ENCODE assay signal across 8 cellular contexts in genomic region chr10:102396251-102396650, GRCh38. TPM values are rescaled to one million over a fixed set of nuclear protein-coding genes. Genes with fewer than 3 reads are reported as not detected.
DNase-seq lines count a peak whose midpoint lies in the region; ATAC-seq, FAIRE-seq and TF ChIP-seq lines count a peak whose summit lies in the region.

No MANE protein-coding gene starts in this region.

- no peaks in the 10 kb centered on the region for H3K27me3 Mint-ChIP-seq in activated CD4-positive, alpha-beta T cell treated with anti-CD3 and anti-CD28 coated beads for 36 hours

- H3K9me3 Mint-ChIP-seq in activated CD4-positive, alpha-beta T cell treated with anti-CD3 and anti-CD28 coated beads for 36 hours (ENCODE audit: low read depth), result no peaks in the 10 kb centered on the region

- H3K9me3 ChIP-seq in adipocyte (ENCODE audit: control insufficient read depth, low read length) (no peaks in the 10 kb centered on the region), HepG2 (ENCODE audit: low read length) (no peaks in the 10 kb centered on the region), thymus (ENCODE audit: control insufficient read depth) (no peaks in the 10 kb centered on the region)

- DNase-seq in activated CD4-positive, alpha-beta T cell treated with anti-CD3 and anti-CD28 coated beads for 36 hours, result peak; percentile 46
- no peak for DNase-seq in activated CD4-positive, alpha-beta T cell treated with anti-CD3 and anti-CD28 coated beads for 4 hours
- DNase-seq in adipocyte (ENCODE audit: low read depth) (no peak), HepG2 (ENCODE audit: low spot score) (no peak), NCI-H1417 treated with DMSO at 0.1 percent for 48 hours (lab: John Stamatoyannopoulos, UW) (no peak)
- no peak for DNase-seq in stimulated activated CD4-positive, alpha-beta T cell treated with anti-CD3 and anti-CD28 coated beads, Interleukin-1b, Interleukin-23, amount 100 ng/mL, for 48 hours

- H3K4me3 ChIP-seq in adipocyte (ENCODE audit: low read length), result peak overlapping the region; percentile 91
- H3K4me3 ChIP-seq in HepG2 (replicated peaks in 1 of 3; ENCODE audit: insufficient read depth in 1 of 3, low read depth in 2 of 3, low read length in 3 of 3), result peak overlapping the region; percentile 69 to 82 (median 79); a peak in 5 of 6 replicates
- peak overlapping the region; percentile 84 for H3K4me3 ChIP-seq in thymus (ENCODE audit: low read length)

- H3K4me1 Mint-ChIP-seq in activated CD4-positive, alpha-beta T cell treated with anti-CD3 and anti-CD28 coated beads for 36 hours, result peaks cover 54% of the 10 kb centered on the region

- CTCF ChIA-PET in activated CD4-positive, alpha-beta T cell treated with anti-CD3 and anti-CD28 coated beads for 36 hours (lab: Charles Lee), result interaction anchor here (0.7 to 7.6 kb wide), 6 partner anchors 11 to 466 kb away, joined by 3 to 67 read pairs (median 23); partner anchors contain the start of genes FBXL15 and PPRC1
- CTCF ChIA-PET in HepG2 (lab: Yijun Ruan, JAX; ENCODE audit: low intra/inter-chr PET ratio, low total read pairs), result no interaction called here

- peaks cover 29% of the 10 kb centered on the region for H3K4me1 ChIP-seq in adipocyte (ENCODE audit: control insufficient read depth, insufficient read depth, low read length)
- H3K4me1 ChIP-seq in HepG2 (ENCODE audit: insufficient read depth, low read length), result peaks cover 42% of the 10 kb centered on the region
- peaks cover 10% of the 10 kb centered on the region for H3K4me1 ChIP-seq in thymus (ENCODE audit: control insufficient read depth, insufficient read depth, low read length)

- TF ChIP-seq RAD21 in HepG2 (CRISPR knock-in tag; IDR thresholded peaks at IDR 0.05), result no peak

- in situ Hi-C loops in HepG2 (cut with HindIII; ENCODE audit: extremely low pct_ligation_motif_present, low pct_unique_long_range_greater_than_20kb), result no loop called here

- no peak for TF ChIP-seq CTCF in HepG2 (CRISPR knock-in tag; IDR thresholded peaks at IDR 0.05)

- 55% methylated on average over 4 of the region's 4 CpGs for WGBS in HepG2 (ENCODE audit: low lambda C conversion rate)
- WGBS in thymus, result 84% methylated on average over 4 of the region's 4 CpGs

- no peak for TF ChIP-seq EP300 in HepG2 (IDR thresholded peaks at IDR 0.05; ENCODE audit: low read depth in 2 of 2, low read length in 2 of 2)
- TF ChIP-seq EP300 in HepG2 (CRISPR knock-in tag; IDR thresholded peaks at IDR 0.05; ENCODE audit: borderline replicate concordance), result no peak

- peak overlapping the region; percentile 95 for H3K4me3 Mint-ChIP-seq in activated CD4-positive, alpha-beta T cell treated with anti-CD3 and anti-CD28 coated beads for 36 hours

- intact Hi-C loops in activated CD4-positive, alpha-beta T cell treated with anti-CD3 and anti-CD28 coated beads for 36 hours (cut with DNase I, micrococcal nuclease), result loop anchor here (5.0 to 10.0 kb wide), 4 partner anchors 36 to 564 kb away; partner anchors contain the start of genes CUEDC2 (in 1 of the 2) and TRIM8 (in 1 of the 2)
- intact Hi-C loops in HepG2 (cut with micrococcal nuclease; ENCODE audit: unreplicated experiment), result no loop called here

- H3K27ac ChIP-seq in HepG2 (ENCODE audit: extremely low read length, insufficient read depth, low read length) (peak overlapping the region; percentile 52), thymus (ENCODE audit: low read depth) (no peak overlapping the region)

- H4K20me1 ChIP-seq in HepG2 (ENCODE audit: insufficient read depth, low read length), result no peaks in the 10 kb centered on the region

- no peak for TF ChIP-seq POLR2A in HepG2 (IDR thresholded peaks at IDR 0.05; ENCODE audit: insufficient read depth in 1 of 2, low read depth in 2 of 2, low read length in 2 of 2)

- no peak for ATAC-seq in activated CD4-positive, alpha-beta T cell treated with anti-CD3 and anti-CD28 coated beads for 36 hours
- ATAC-seq in HepG2 (no peak), HG03095 (IDR thresholded peaks at IDR 0.05; ENCODE audit: unreplicated experiment) (no peak)

- peak overlapping the region; percentile 99 for H3K4me2 ChIP-seq in HepG2 (ENCODE audit: low read depth, low read length)

- H3K36me3 Mint-ChIP-seq in activated CD4-positive, alpha-beta T cell treated with anti-CD3 and anti-CD28 coated beads for 36 hours (ENCODE audit: low read depth), result peaks cover 59% of the 10 kb centered on the region

- H3K79me2 ChIP-seq in HepG2 (ENCODE audit: insufficient read depth, low read length), result peaks cover 3% of the 10 kb centered on the region

- BruUV-seq in HepG2 (replicated peaks; lab: Mats Ljungman, UMichigan), result TSS peak; percentile 43

- H2AFZ ChIP-seq in HepG2 (ENCODE audit: low read length), result no peak overlapping the region

- H3K36me3 ChIP-seq in adipocyte (ENCODE audit: control insufficient read depth, insufficient read depth, low read length, severe bottlenecking) (peaks cover 14% of the 10 kb centered on the region), HepG2 (replicated peaks in 1 of 2; ENCODE audit: control insufficient read depth in 1 of 2, insufficient read depth in 2 of 2, low read length in 2 of 2) (no peaks in the 10 kb centered on the region; a peak in 1 of 5 replicates), thymus (ENCODE audit: control insufficient read depth, insufficient read depth) (peaks cover 3% of the 10 kb centered on the region)

- FAIRE-seq in HepG2 (lab: Jason Lieb, UNC), result no peak

- POLR2A ChIA-PET in activated CD4-positive, alpha-beta T cell treated with anti-CD3 and anti-CD28 coated beads for 36 hours (lab: Charles Lee), result interaction anchor here (0.7 to 1.1 kb wide), 2 partner anchors 13 to 54 kb away, joined by 3 to 4 read pairs; no protein-coding TSS in a partner anchor
- POLR2A ChIA-PET in HepG2 (lab: Yijun Ruan, JAX), result interaction anchor here (0.9 to 2.3 kb wide), 7 partner anchors 8 to 151 kb away, joined by 3 to 12 read pairs (median 6); partner anchors contain the start of genes CUEDC2, FBXL15 and GBF1

- H3K9ac ChIP-seq in adipocyte (ENCODE audit: low read length) (peak overlapping the region; percentile 86), HepG2 (ENCODE audit: insufficient read depth, low read depth, low read length) (peak overlapping the region; percentile 68)

- H3K27ac Mint-ChIP-seq in activated CD4-positive, alpha-beta T cell treated with anti-CD3 and anti-CD28 coated beads for 36 hours, result peak overlapping the region; percentile 98

- H3K27me3 ChIP-seq in adipocyte (replicated peaks; ENCODE audit: control insufficient read depth, insufficient read depth, low read length) (no peaks in the 10 kb centered on the region), HepG2 (ENCODE audit: control insufficient read depth in 1 of 2, insufficient read depth in 2 of 2, low read length in 2 of 2) (peaks cover 0 to 11% of the 10 kb centered on the region in 2 experiments; a peak in 2 of 5 replicates), thymus (ENCODE audit: control insufficient read depth, insufficient read depth) (peaks cover 3% of the 10 kb centered on the region)

RNA-seq across cellular contexts. Expression of gene NFKB2, which starts 0.7 kb away (rescaled TPM):
- total RNA-seq in activated CD4-positive, alpha-beta T cell treated with anti-CD3 and anti-CD28 coated beads for 36 hours, result 100 to 1,000 TPM; 228 to 238 TPM
- 7.7 and 8.2 TPM in 2 replicates for total RNA-seq in HepG2 (2016; rRNA removed; fragmentation: Illumina TruSeq; extraction: Trizol)
- total RNA-seq in HepG2 (2016; cell fraction: cytosol; rRNA removed; fragmentation: Illumina TruSeq; extraction: Trizol; ENCODE audit: low read depth), result 2.2 and 3.1 TPM in 2 replicates
- 6.6 and 8.7 TPM in 2 replicates for total RNA-seq in HepG2 (2016; cell fraction: insoluble cytoplasmic fraction; rRNA removed; fragmentation: Illumina TruSeq; extraction: Trizol)
- total RNA-seq in HepG2 (2016; cell fraction: membrane; rRNA removed; fragmentation: Illumina TruSeq; extraction: Trizol), result 4.0 and 5.5 TPM in 2 replicates
- 7.7 and 7.8 TPM in 2 replicates for total RNA-seq in HepG2 (2016; cell fraction: nucleus; rRNA removed; fragmentation: Illumina TruSeq; extraction: Trizol)
- polyA plus RNA-seq in HepG2 (2011; rRNA removed), result 12.5 and 15.5 TPM in 2 replicates
- polyA plus RNA-seq in HepG2 (2011; cell fraction: cytosol; rRNA removed), result 8.4 and 11.7 TPM in 2 replicates
- 56.1 and 62.0 TPM in 2 replicates for polyA plus RNA-seq in HepG2 (2011; cell fraction: nucleus; rRNA removed)
- polyA plus RNA-seq in HepG2 (2012), result 8.9 and 9.6 TPM in 2 replicates
- 1.4 and 1.6 TPM in 2 replicates for polyA plus RNA-seq in HepG2 (2016; cell fraction: cytosol; fragmentation: Illumina TruSeq; extraction: Trizol; ENCODE audit: low read depth)
- 6.6 and 9.1 TPM in 2 replicates for polyA plus RNA-seq in HepG2 (2016; cell fraction: insoluble cytoplasmic fraction; fragmentation: Illumina TruSeq; extraction: Trizol; ENCODE audit: low read depth)
- 2.4 and 2.8 TPM in 2 replicates for polyA plus RNA-seq in HepG2 (2016; cell fraction: membrane; fragmentation: Illumina TruSeq; extraction: Trizol; ENCODE audit: low read depth)
- polyA plus RNA-seq in HepG2 (2016; cell fraction: nucleus; fragmentation: Illumina TruSeq; extraction: Trizol; ENCODE audit: insufficient read depth, low read depth), result 20.9 and 25.8 TPM in 2 replicates
- 14.9 and 16.9 TPM in 2 replicates for polyA minus RNA-seq in HepG2 (2011; rRNA and poly(A)+ RNA removed; ENCODE audit: low replicate concordance)
- polyA minus RNA-seq in HepG2 (2011; cell fraction: cytosol; rRNA and poly(A)+ RNA removed), result 10.5 and 12.6 TPM in 2 replicates
- 9.5 and 12.2 TPM in 2 replicates for polyA minus RNA-seq in HepG2 (2011; cell fraction: nucleus; rRNA and poly(A)+ RNA removed)
- 37.8 TPM for polyA plus RNA-seq in thymus

RNA-seq across cellular contexts. Expression of gene PSD, which starts 22.3 kb away (rescaled TPM):
- 10 to 100 TPM in 1 of 2 experiments, 1 to 10 TPM in 1; 9.1 to 11.2 TPM for total RNA-seq in activated CD4-positive, alpha-beta T cell treated with anti-CD3 and anti-CD28 coated beads for 36 hours
- 0.11 and 0.35 TPM in 2 replicates for total RNA-seq in HepG2 (2016; rRNA removed; fragmentation: Illumina TruSeq; extraction: Trizol)
- 0.18 TPM in 1 of 2 replicates, not detected in the other for total RNA-seq in HepG2 (2016; cell fraction: cytosol; rRNA removed; fragmentation: Illumina TruSeq; extraction: Trizol; ENCODE audit: low read depth)
- 0.21 and 0.65 TPM in 2 replicates for total RNA-seq in HepG2 (2016; cell fraction: insoluble cytoplasmic fraction; rRNA removed; fragmentation: Illumina TruSeq; extraction: Trizol)
- total RNA-seq in HepG2 (2016; cell fraction: membrane; rRNA removed; fragmentation: Illumina TruSeq; extraction: Trizol), result 0.34 and 0.62 TPM in 2 replicates
- 0.34 and 0.75 TPM in 2 replicates for total RNA-seq in HepG2 (2016; cell fraction: nucleus; rRNA removed; fragmentation: Illumina TruSeq; extraction: Trizol)
- polyA plus RNA-seq in HepG2 (2011; rRNA removed) (0.58 and 0.59 TPM in 2 replicates), thymus (3.8 TPM)
- polyA plus RNA-seq in HepG2 (2011; cell fraction: cytosol; rRNA removed), result 0.10 and 0.36 TPM in 2 replicates
- 3.4 and 4.7 TPM in 2 replicates for polyA plus RNA-seq in HepG2 (2011; cell fraction: nucleus; rRNA removed)
- polyA plus RNA-seq in HepG2 (2012), result 1.1 and 1.5 TPM in 2 replicates
- polyA plus RNA-seq in HepG2 (2016; cell fraction: cytosol; fragmentation: Illumina TruSeq; extraction: Trizol; ENCODE audit: low read depth), result 0.15 and 0.31 TPM in 2 replicates
- 0.29 and 0.33 TPM in 2 replicates for polyA plus RNA-seq in HepG2 (2016; cell fraction: insoluble cytoplasmic fraction; fragmentation: Illumina TruSeq; extraction: Trizol; ENCODE audit: low read depth)
- polyA plus RNA-seq in HepG2 (2016; cell fraction: membrane; fragmentation: Illumina TruSeq; extraction: Trizol; ENCODE audit: low read depth), result 0.44 and 0.48 TPM in 2 replicates
- polyA plus RNA-seq in HepG2 (2016; cell fraction: nucleus; fragmentation: Illumina TruSeq; extraction: Trizol; ENCODE audit: insufficient read depth, low read depth), result 0.94 and 0.97 TPM in 2 replicates
- polyA minus RNA-seq in HepG2 (2011; rRNA and poly(A)+ RNA removed; ENCODE audit: low replicate concordance), result 0.47 and 0.96 TPM in 2 replicates
- 0.44 TPM in 1 of 2 replicates, not detected in the other for polyA minus RNA-seq in HepG2 (2011; cell fraction: cytosol; rRNA and poly(A)+ RNA removed)
- 0.87 and 1.2 TPM in 2 replicates for polyA minus RNA-seq in HepG2 (2011; cell fraction: nucleus; rRNA and poly(A)+ RNA removed)

RNA-seq across cellular contexts. Expression of gene FBXL15, which starts 24.4 kb away (rescaled TPM):
- 10 to 100 TPM in 1 of 2 experiments, 1 to 10 TPM in 1; 5.4 to 11.9 TPM for total RNA-seq in activated CD4-positive, alpha-beta T cell treated with anti-CD3 and anti-CD28 coated beads for 36 hours
- total RNA-seq in HepG2 (2016; rRNA removed; fragmentation: Illumina TruSeq; extraction: Trizol), result 8.3 and 8.6 TPM in 2 replicates
- 3.2 and 3.3 TPM in 2 replicates for total RNA-seq in HepG2 (2016; cell fraction: cytosol; rRNA removed; fragmentation: Illumina TruSeq; extraction: Trizol; ENCODE audit: low read depth)
- total RNA-seq in HepG2 (2016; cell fraction: insoluble cytoplasmic fraction; rRNA removed; fragmentation: Illumina TruSeq; extraction: Trizol), result 7.7 and 8.0 TPM in 2 replicates
- 5.6 and 6.1 TPM in 2 replicates for total RNA-seq in HepG2 (2016; cell fraction: membrane; rRNA removed; fragmentation: Illumina TruSeq; extraction: Trizol)
- 3.3 and 3.6 TPM in 2 replicates for total RNA-seq in HepG2 (2016; cell fraction: nucleus; rRNA removed; fragmentation: Illumina TruSeq; extraction: Trizol)
- polyA plus RNA-seq in HepG2 (2011; rRNA removed) (4.3 and 6.4 TPM in 2 replicates), thymus (12.0 TPM)
- polyA plus RNA-seq in HepG2 (2011; cell fraction: cytosol; rRNA removed), result 6.2 and 12.2 TPM in 2 replicates
- polyA plus RNA-seq in HepG2 (2011; cell fraction: nucleus; rRNA removed), result 30.9 and 35.5 TPM in 2 replicates
- 4.1 and 4.3 TPM in 2 replicates for polyA plus RNA-seq in HepG2 (2012)
- polyA plus RNA-seq in HepG2 (2016; cell fraction: cytosol; fragmentation: Illumina TruSeq; extraction: Trizol; ENCODE audit: low read depth), result 2.7 and 3.5 TPM in 2 replicates
- polyA plus RNA-seq in HepG2 (2016; cell fraction: insoluble cytoplasmic fraction; fragmentation: Illumina TruSeq; extraction: Trizol; ENCODE audit: low read depth), result 6.9 and 8.6 TPM in 2 replicates
- 4.3 and 4.4 TPM in 2 replicates for polyA plus RNA-seq in HepG2 (2016; cell fraction: membrane; fragmentation: Illumina TruSeq; extraction: Trizol; ENCODE audit: low read depth)
- polyA plus RNA-seq in HepG2 (2016; cell fraction: nucleus; fragmentation: Illumina TruSeq; extraction: Trizol; ENCODE audit: insufficient read depth, low read depth), result 9.7 TPM in 2 replicates
- 3.8 and 4.9 TPM in 2 replicates for polyA minus RNA-seq in HepG2 (2011; rRNA and poly(A)+ RNA removed; ENCODE audit: low replicate concordance)
- 2.8 and 4.0 TPM in 2 replicates for polyA minus RNA-seq in HepG2 (2011; cell fraction: cytosol; rRNA and poly(A)+ RNA removed)
- 3.0 and 3.4 TPM in 2 replicates for polyA minus RNA-seq in HepG2 (2011; cell fraction: nucleus; rRNA and poly(A)+ RNA removed)

RNA-seq across cellular contexts. Expression of gene CUEDC2, which starts 36.1 kb away (rescaled TPM):
- 10 to 100 TPM; 60.8 to 72.7 TPM for total RNA-seq in activated CD4-positive, alpha-beta T cell treated with anti-CD3 and anti-CD28 coated beads for 36 hours
- total RNA-seq in HepG2 (2016; rRNA removed; fragmentation: Illumina TruSeq; extraction: Trizol), result 13.0 and 13.1 TPM in 2 replicates
- 4.3 and 6.6 TPM in 2 replicates for total RNA-seq in HepG2 (2016; cell fraction: cytosol; rRNA removed; fragmentation: Illumina TruSeq; extraction: Trizol; ENCODE audit: low read depth)
- total RNA-seq in HepG2 (2016; cell fraction: insoluble cytoplasmic fraction; rRNA removed; fragmentation: Illumina TruSeq; extraction: Trizol), result 11.4 and 14.7 TPM in 2 replicates
- total RNA-seq in HepG2 (2016; cell fraction: membrane; rRNA removed; fragmentation: Illumina TruSeq; extraction: Trizol), result 8.6 and 10.3 TPM in 2 replicates
- total RNA-seq in HepG2 (2016; cell fraction: nucleus; rRNA removed; fragmentation: Illumina TruSeq; extraction: Trizol), result 7.0 and 9.7 TPM in 2 replicates
- polyA plus RNA-seq in HepG2 (2011; rRNA removed) (18.4 and 19.3 TPM in 2 replicates), thymus (52.4 TPM)
- 31.2 and 40.8 TPM in 2 replicates for polyA plus RNA-seq in HepG2 (2011; cell fraction: cytosol; rRNA removed)
- 47.1 and 47.2 TPM in 2 replicates for polyA plus RNA-seq in HepG2 (2011; cell fraction: nucleus; rRNA removed)
- 17.2 and 18.2 TPM in 2 replicates for polyA plus RNA-seq in HepG2 (2012)
- 8.4 and 10.7 TPM in 2 replicates for polyA plus RNA-seq in HepG2 (2016; cell fraction: cytosol; fragmentation: Illumina TruSeq; extraction: Trizol; ENCODE audit: low read depth)
- 13.0 and 17.2 TPM in 2 replicates for polyA plus RNA-seq in HepG2 (2016; cell fraction: insoluble cytoplasmic fraction; fragmentation: Illumina TruSeq; extraction: Trizol; ENCODE audit: low read depth)
- 10.6 and 12.1 TPM in 2 replicates for polyA plus RNA-seq in HepG2 (2016; cell fraction: membrane; fragmentation: Illumina TruSeq; extraction: Trizol; ENCODE audit: low read depth)
- polyA plus RNA-seq in HepG2 (2016; cell fraction: nucleus; fragmentation: Illumina TruSeq; extraction: Trizol; ENCODE audit: insufficient read depth, low read depth), result 20.9 and 24.8 TPM in 2 replicates
- polyA minus RNA-seq in HepG2 (2011; rRNA and poly(A)+ RNA removed; ENCODE audit: low replicate concordance), result 14.5 and 32.9 TPM in 2 replicates
- polyA minus RNA-seq in HepG2 (2011; cell fraction: cytosol; rRNA and poly(A)+ RNA removed), result 6.2 and 7.1 TPM in 2 replicates
- polyA minus RNA-seq in HepG2 (2011; cell fraction: nucleus; rRNA and poly(A)+ RNA removed), result 8.6 and 9.1 TPM in 2 replicates

RNA-seq across cellular contexts. Expression of gene C10orf95, which starts 55.1 kb away (rescaled TPM):
- total RNA-seq in activated CD4-positive, alpha-beta T cell treated with anti-CD3 and anti-CD28 coated beads for 36 hours, result under 1 TPM; 0.27 to 0.32 TPM
- total RNA-seq in HepG2 (2016; rRNA removed; fragmentation: Illumina TruSeq; extraction: Trizol), result 0.07 TPM in 1 of 2 replicates, not detected in the other
- total RNA-seq in HepG2 (2016; cell fraction: cytosol; rRNA removed; fragmentation: Illumina TruSeq; extraction: Trizol; ENCODE audit: low read depth), result 0.40 TPM in 1 of 2 replicates, not detected in the other
- not detected in 2 replicates for total RNA-seq in HepG2 (2016; cell fraction: insoluble cytoplasmic fraction; rRNA removed; fragmentation: Illumina TruSeq; extraction: Trizol)
- 0.28 TPM in 1 of 2 replicates, not detected in the other for total RNA-seq in HepG2 (2016; cell fraction: membrane; rRNA removed; fragmentation: Illumina TruSeq; extraction: Trizol)
- not detected in 2 replicates for total RNA-seq in HepG2 (2016; cell fraction: nucleus; rRNA removed; fragmentation: Illumina TruSeq; extraction: Trizol)
- 0.05 TPM in 2 replicates for polyA plus RNA-seq in HepG2 (2011; rRNA removed)
- 0.12 and 0.17 TPM in 2 replicates for polyA plus RNA-seq in HepG2 (2011; cell fraction: cytosol; rRNA removed)
- 0.19 TPM in 1 of 2 replicates, not detected in the other for polyA plus RNA-seq in HepG2 (2011; cell fraction: nucleus; rRNA removed)
- polyA plus RNA-seq in HepG2 (2012), result 1.3 TPM in 2 replicates
- 0.15 and 0.16 TPM in 2 replicates for polyA plus RNA-seq in HepG2 (2016; cell fraction: cytosol; fragmentation: Illumina TruSeq; extraction: Trizol; ENCODE audit: low read depth)
- polyA plus RNA-seq in HepG2 (2016; cell fraction: insoluble cytoplasmic fraction; fragmentation: Illumina TruSeq; extraction: Trizol; ENCODE audit: low read depth), result 0.26 TPM in 1 of 2 replicates, not detected in the other
- 0.19 TPM in 1 of 2 replicates, not detected in the other for polyA plus RNA-seq in HepG2 (2016; cell fraction: membrane; fragmentation: Illumina TruSeq; extraction: Trizol; ENCODE audit: low read depth)
- polyA plus RNA-seq in HepG2 (2016; cell fraction: nucleus; fragmentation: Illumina TruSeq; extraction: Trizol; ENCODE audit: insufficient read depth, low read depth), result not detected in 2 replicates
- polyA minus RNA-seq in HepG2 (2011; rRNA and poly(A)+ RNA removed; ENCODE audit: low replicate concordance), result 0.32 and 1.9 TPM in 2 replicates
- polyA minus RNA-seq in HepG2 (2011; cell fraction: cytosol; rRNA and poly(A)+ RNA removed), result not detected in 2 replicates
- 0.39 TPM in 1 of 2 replicates, not detected in the other for polyA minus RNA-seq in HepG2 (2011; cell fraction: nucleus; rRNA and poly(A)+ RNA removed)
- polyA plus RNA-seq in thymus, result 0.46 TPM

Comparison
In these comparisons a context has a peak if more than half of its experiments do, and no peak if none do; other contexts are left out.
1. RNA of gene NFKB2, which starts 0.7 kb away (total RNA-seq): 228 to 238 TPM in activated CD4-positive, alpha-beta T cell treated with anti-CD3 and anti-CD28 coated beads for 36 hours; 2.2 to 8.7 TPM in HepG2; every median in the first group is over 10 times any median in the second.
2. Peak in every context shown above with its lines, with median percentiles within 50 percentile points of each other: H3K4me3 ChIP-seq.